21 cellular contexts compared by ENCODE assay signal in the genomic region with DNA sequence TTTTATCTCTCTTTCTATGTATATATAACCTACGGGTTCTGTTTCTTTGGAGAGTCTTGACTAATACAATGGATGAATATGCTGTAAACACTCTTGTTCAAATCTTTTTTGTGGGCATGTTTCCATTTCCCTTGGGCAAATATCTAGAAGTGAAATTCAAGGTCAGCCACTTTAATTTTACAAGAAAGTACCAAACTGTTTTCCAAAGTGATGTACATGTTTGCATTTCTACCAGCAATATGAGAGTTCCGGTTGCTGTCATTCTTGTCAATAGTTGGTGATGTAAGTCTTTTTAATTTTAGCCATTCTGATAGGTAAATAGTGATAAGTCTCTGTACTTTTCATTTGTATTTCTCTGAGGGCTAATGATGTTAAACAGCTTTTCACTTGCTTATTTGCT. TPM values are rescaled to one million over a fixed set of nuclear protein-coding genes. Genes with fewer than 3 reads are reported as not detected.
A peak's percentile ranks its signal among the peaks of the same experiment; 100 is the strongest.
DNase-seq lines count a peak whose midpoint lies in the region; ATAC-seq and TF ChIP-seq lines count a peak whose summit lies in the region.
"Had no signal": no experiment of that assay in that cellular context is flagged by ENCODE, and none has a peak within 500 bp of the region (broad histone marks: within the 10 kb centered on the region; RNA-seq: fewer than 3 reads in every experiment).

No MANE protein-coding gene starts in this region.

- H3K9ac ChIP-seq in PC-3 (ENCODE audit: low read length): no peak overlapping the region
- no peak overlapping the region for H3K9ac ChIP-seq in parathyroid adenoma
- H3K9ac ChIP-seq: KMS-11 had no signal

- H3K9me2 ChIP-seq in PC-3 (replicated peaks; ENCODE audit: low read length): no peaks in the 10 kb centered on the region

- H3K4me2 ChIP-seq in PC-3 (ENCODE audit: low read length) (no peak overlapping the region), parathyroid adenoma (ENCODE audit: low read length) (no peak overlapping the region)
- H3K4me2 ChIP-seq: KMS-11, PC-9 had no signal

- no peaks in the 10 kb centered on the region for H3K36me3 Mint-ChIP-seq in T-helper 2 cell treated with Interferon-gamma antibody and Interleukin-4, amounts not matched to agents 5 μg/mL and 100 μg/mL, for 36 hours (ENCODE audit: low read depth)

- intact Hi-C loops in PC-3 (cut with micrococcal nuclease): loop anchor here (2.0 kb wide), 1 partner anchor 49 kb away; a partner anchor contains a TSS
- intact Hi-C loops in esophagus muscularis mucosa (cut with DNase I): loop anchor here (2.0 kb wide), 1 partner anchor 49 kb away; a partner anchor contains a TSS
- intact Hi-C loops in tibial artery (cut with DNase I; ENCODE audit: low total_unique reads): no loop called here
- intact Hi-C loops in left colon (cut with DNase I, micrococcal nuclease): loop anchor here in 1 of 2 donors (5.0 kb wide), 1 partner anchor 44 kb away; no protein-coding TSS in a partner anchor

- POLR2A ChIA-PET in PC-3 (lab: Charles Lee; ENCODE audit: unreplicated experiment): interaction anchor here (0.6 kb wide), 1 partner anchor 69 kb away, joined by 4 read pairs; no protein-coding TSS in a partner anchor

- no peaks in the 10 kb centered on the region for H3K4me1 Mint-ChIP-seq in T-helper 2 cell treated with Interferon-gamma antibody and Interleukin-4, amounts not matched to agents 5 μg/mL and 100 μg/mL, for 36 hours (ENCODE audit: low read depth)

- H3K79me2 ChIP-seq in PC-3 (ENCODE audit: low read length) (no peaks in the 10 kb centered on the region), parathyroid adenoma (no peaks in the 10 kb centered on the region)

- BruUV-seq in PC-3 (replicated peaks; lab: Mats Ljungman, UMichigan): no TSS peak

- H3K4me1 ChIP-seq in PC-3 (ENCODE audit: insufficient read depth, low read length): peaks cover 37% of the 10 kb centered on the region
- peaks cover 65 to 77% (median 76%) of the 10 kb centered on the region in 4 donors for H3K4me1 ChIP-seq in esophagus muscularis mucosa
- H3K4me1 ChIP-seq in parathyroid adenoma: peaks cover 38% of the 10 kb centered on the region
- peaks cover 0 to 69% (median 57%) of the 10 kb centered on the region in 4 donors for H3K4me1 ChIP-seq in tibial artery

- H3K27ac Mint-ChIP-seq in T-helper 2 cell treated with Interferon-gamma antibody and Interleukin-4, amounts not matched to agents 5 μg/mL and 100 μg/mL, for 36 hours: no peak overlapping the region
- H3K27ac Mint-ChIP-seq: activated CD8-positive, alpha-beta T cell treated with anti-CD3 and anti-CD28 coated beads for 36 hours; activated T-cell treated with anti-CD3 and anti-CD28 coated beads, Interleukin-2, amount 50 U/mL, for 24 hours had no signal

- H3K27me3 Mint-ChIP-seq in T-helper 2 cell treated with Interferon-gamma antibody and Interleukin-4, amounts not matched to agents 5 μg/mL and 100 μg/mL, for 36 hours (ENCODE audit: low read depth): peaks cover 3% of the 10 kb centered on the region

- H3K9me3 ChIP-seq in PC-3 (ENCODE audit: low read length) (no peaks in the 10 kb centered on the region), esophagus muscularis mucosa (no peaks in the 10 kb centered on the region), parathyroid adenoma (ENCODE audit: control insufficient read depth, low read length) (no peaks in the 10 kb centered on the region), tibial artery (no peaks in the 10 kb centered on the region)

- TF ChIP-seq EP300 in esophagus muscularis mucosa (IDR thresholded peaks at IDR 0.05): no peak

- peaks cover 3% of the 10 kb centered on the region for H3F3A ChIP-seq in PC-3 (ENCODE audit: low read length, unreplicated experiment)

- no peaks in the 10 kb centered on the region for H4K20me1 ChIP-seq in PC-3 (ENCODE audit: low read length)

- WGBS in esophagus muscularis mucosa: 87% methylated on average over 1 of the region's 2 CpGs

- no peak overlapping the region for H3K4me3 Mint-ChIP-seq in T-helper 2 cell treated with Interferon-gamma antibody and Interleukin-4, amounts not matched to agents 5 μg/mL and 100 μg/mL, for 36 hours
- H3K4me3 Mint-ChIP-seq: activated CD8-positive, alpha-beta T cell treated with anti-CD3 and anti-CD28 coated beads for 36 hours; activated T-cell treated with anti-CD3 and anti-CD28 coated beads, Interleukin-2, amount 50 U/mL, for 24 hours had no signal

- H2AFZ ChIP-seq in PC-3 (ENCODE audit: low read length): no peak overlapping the region
- H2AFZ ChIP-seq in parathyroid adenoma: peak overlapping the region; percentile 33
- H2AFZ ChIP-seq: PC-9 had no signal

- DNase-seq in PC-3 (peak; percentile 41), esophagus muscularis mucosa (ENCODE audit: extremely low spot score) (no peak), tibial artery (no peak), CD1c-positive myeloid dendritic cell (ENCODE audit: extremely low spot score) (no peak), left colon (no peak)
- no peak for DNase-seq in T-helper 2 cell treated with Interferon-gamma antibody and Interleukin-4, amounts not matched to agents 5 μg/mL and 100 μg/mL, for 36 hours (ENCODE audit: low spot score)
- DNase-seq in effector CD4-positive, alpha-beta T cell: no peak
- DNase-seq: activated CD4-positive, CD25-positive, alpha-beta regulatory T cell; activated CD8-positive, alpha-beta T cell treated with anti-CD3 and anti-CD28 coated beads for 36 hours; activated naive CD4-positive, alpha-beta T cell treated with Interleukin-2 at 50 U/mL for 16 hours; activated T-cell treated with anti-CD3 and anti-CD28 coated beads, Interleukin-2, amount 50 U/mL, for 24 hours; Calu3; cortex of kidney; foreskin keratinocyte; NCI-H226; NCI-H82; PC-9; stimulated activated CD4-positive, alpha-beta T cell treated with anti-CD3 and anti-CD28 coated beads, Interleukin-2, amount 100 ng/mL, for 24 hours; stimulated activated naive CD4-positive, alpha-beta T cell treated with Interleukin-2 at 50 U/mL for 16 hours had no signal

- ATAC-seq in PC-3 (no peak), left colon (no peak)
- ATAC-seq: activated CD8-positive, alpha-beta T cell treated with anti-CD3 and anti-CD28 coated beads for 36 hours; foreskin keratinocyte had no signal

- CTCF ChIA-PET in PC-3 (lab: Charles Lee): no interaction called here

- no peak for TF ChIP-seq CTCF in PC-3 (conservative IDR thresholded peaks at IDR 0.05; ENCODE audit: low read depth, low read length)
- no peak for TF ChIP-seq CTCF in esophagus muscularis mucosa (IDR thresholded peaks at IDR 0.05)
- no peak for TF ChIP-seq CTCF in parathyroid adenoma (IDR thresholded peaks at IDR 0.05)
- TF ChIP-seq CTCF in tibial artery (IDR thresholded peaks at IDR 0.05): no peak

- TF ChIP-seq POLR2A in esophagus muscularis mucosa (IDR thresholded peaks at IDR 0.05; ENCODE audit: low read depth): no peak

- no peaks in the 10 kb centered on the region for H3K9me3 Mint-ChIP-seq in T-helper 2 cell treated with Interferon-gamma antibody and Interleukin-4, amounts not matched to agents 5 μg/mL and 100 μg/mL, for 36 hours
- H3K9me3 Mint-ChIP-seq: activated CD8-positive, alpha-beta T cell treated with anti-CD3 and anti-CD28 coated beads for 36 hours; activated T-cell treated with anti-CD3 and anti-CD28 coated beads, Interleukin-2, amount 50 U/mL, for 24 hours had no signal

- H3K36me3 ChIP-seq in PC-3 (ENCODE audit: low read depth, low read length): no peaks in the 10 kb centered on the region
- no peaks in the 10 kb centered on the region for H3K36me3 ChIP-seq in esophagus muscularis mucosa
- H3K36me3 ChIP-seq in parathyroid adenoma (ENCODE audit: control insufficient read depth, insufficient read depth, low read length): no peaks in the 10 kb centered on the region
- no peaks in the 10 kb centered on the region for H3K36me3 ChIP-seq in tibial artery

- H3K27me3 ChIP-seq in PC-3 (ENCODE audit: low read length) (no peaks in the 10 kb centered on the region), esophagus muscularis mucosa (no peaks in the 10 kb centered on the region), parathyroid adenoma (ENCODE audit: control insufficient read depth, insufficient read depth, low read length) (no peaks in the 10 kb centered on the region), tibial artery (no peaks in the 10 kb centered on the region)
- H3K27me3 ChIP-seq: foreskin keratinocyte had no signal

- H3K4me3 ChIP-seq in PC-3 (ENCODE audit: low read length): no peak overlapping the region
- H3K4me3 ChIP-seq in esophagus muscularis mucosa: no peak overlapping the region
- no peak overlapping the region for H3K4me3 ChIP-seq in parathyroid adenoma (ENCODE audit: low read depth, low read length)
- H3K4me3 ChIP-seq in tibial artery: no peak overlapping the region
- H3K4me3 ChIP-seq: PC-9 had no signal

- H3K27ac ChIP-seq in PC-3 (ENCODE audit: low read length): no peak overlapping the region
- peak overlapping the region; percentile 75 to 93 (median 90) for H3K27ac ChIP-seq in esophagus muscularis mucosa (replicated peaks in 1 of 4)
- H3K27ac ChIP-seq in parathyroid adenoma: peak overlapping the region; percentile 85
- peak overlapping the region; percentile 84 to 88 for H3K27ac ChIP-seq in tibial artery
- H3K27ac ChIP-seq: foreskin keratinocyte, KMS-11, PC-9 had no signal

RNA-seq across cellular contexts. Expression of a gene that starts 48.4 kb away (rescaled TPM):
- total RNA-seq in PC-3 (2014; rRNA removed) (0.63 and 3.2 TPM in 2 replicates), esophagus muscularis mucosa (1,000 to 10,000 TPM in 1 of 4 donors, 100 to 1,000 TPM in 3; 165 to 1,138 (median 371) TPM), left colon (100 to 1,000 TPM in 1 of 2 donors, 10 to 100 TPM in 1; 18.9 to 101 TPM)
- total RNA-seq: activated CD8-positive, alpha-beta T cell treated with anti-CD3 and anti-CD28 coated beads for 36 hours; foreskin keratinocyte had no signal
